In the genomic region with DNA sequence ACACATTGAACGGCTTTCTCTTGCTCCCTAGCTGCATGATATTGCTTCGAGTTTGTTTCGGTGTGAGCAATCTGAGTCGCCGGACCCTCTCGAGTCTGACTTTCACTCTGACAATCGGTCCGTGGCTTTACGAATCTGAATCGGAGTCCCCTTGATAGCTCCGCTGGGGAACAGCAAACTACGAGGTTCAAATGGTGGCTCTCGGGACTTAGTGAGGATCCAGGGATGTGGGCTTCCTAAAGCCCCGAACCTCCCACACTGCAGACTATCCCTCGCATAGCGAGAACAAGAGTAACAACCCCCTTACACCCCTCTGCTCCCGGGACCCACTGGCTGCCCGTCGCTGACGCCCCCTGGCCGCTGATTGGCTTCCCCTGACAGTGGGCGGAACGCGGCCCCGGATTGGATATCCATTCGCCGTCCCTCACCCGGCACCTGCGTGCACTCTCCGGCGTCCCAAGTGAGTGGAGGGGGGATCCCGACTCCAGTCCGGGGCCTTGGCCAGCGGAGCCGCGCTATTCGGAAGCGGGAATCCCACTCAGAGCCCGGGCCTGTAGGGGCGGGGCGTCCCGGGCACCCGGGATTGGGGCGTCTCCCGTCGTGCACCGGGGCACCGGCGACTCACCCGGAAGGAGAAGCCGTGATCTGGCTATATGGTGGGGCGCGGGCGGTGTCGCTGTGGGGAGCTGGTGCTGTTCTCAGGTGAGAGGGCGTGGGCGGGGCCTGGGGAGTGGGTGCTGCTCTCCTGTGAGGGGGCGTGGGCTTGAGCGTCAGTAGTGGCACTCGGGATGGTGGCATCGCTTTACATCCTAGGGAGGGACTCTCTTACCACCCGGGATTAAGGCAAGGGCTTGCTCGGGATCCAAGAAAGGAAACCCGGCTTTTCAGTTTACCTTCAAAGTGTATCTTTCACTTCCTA, we compare ENCODE assay signal across 8 cellular contexts. TPM values are rescaled to one million over a fixed set of nuclear protein-coding genes. Genes with fewer than 3 reads are reported as not detected.
DNase-seq lines count a peak whose midpoint lies in the region; ATAC-seq, FAIRE-seq and TF ChIP-seq lines count a peak whose summit lies in the region.

A gene with protein sequence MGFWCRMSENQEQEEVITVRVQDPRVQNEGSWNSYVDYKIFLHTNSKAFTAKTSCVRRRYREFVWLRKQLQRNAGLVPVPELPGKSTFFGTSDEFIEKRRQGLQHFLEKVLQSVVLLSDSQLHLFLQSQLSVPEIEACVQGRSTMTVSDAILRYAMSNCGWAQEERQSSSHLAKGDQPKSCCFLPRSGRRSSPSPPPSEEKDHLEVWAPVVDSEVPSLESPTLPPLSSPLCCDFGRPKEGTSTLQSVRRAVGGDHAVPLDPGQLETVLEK (plus strand): TSS at position 630 of the 919 bp plus-strand sequence. CDS start 4,278 bp downstream, outside the sequence.

- H3K27ac ChIP-seq in H1 (ENCODE audit: low read depth, low read length) (peak within 1 kb of the TSS; percentile 69), mesendoderm (ENCODE audit: low read depth, low read length) (peak within 1 kb of the TSS; percentile 88)

- TF ChIP-seq RAD21 in H1 (IDR thresholded peaks at IDR 0.05 in 1 of 2, conservative IDR thresholded peaks at IDR 0.05 in 1 of 2; ENCODE audit: low read depth in 2 of 2, low read length in 2 of 2), result no peak

- H3K18ac ChIP-seq in H1 (ENCODE audit: extremely low read depth, low read length), result peak within 1 kb of the TSS; percentile 48; the same call in 1 of the 2 replicates
- H3K18ac ChIP-seq in mesendoderm (ENCODE audit: low read length), result no peak within 1 kb of the TSS

- ATAC-seq in GM21381 (IDR thresholded peaks at IDR 0.05; ENCODE audit: unreplicated experiment), result peak; percentile 67

- H3K9ac ChIP-seq in H1 (replicated peaks in 1 of 4; ENCODE audit: extremely low read depth in 1 of 4, low read depth in 3 of 4, low read length in 3 of 4) (peak within 1 kb of the TSS; percentile 64 to 89 (median 75)), mesendoderm (ENCODE audit: low read length) (peak within 1 kb of the TSS; percentile 87)

- H2AFZ ChIP-seq in H1 (ENCODE audit: low read length), result peak within 1 kb of the TSS; percentile 98

- H3K4me3 ChIP-seq in H1 (ENCODE audit: extremely low read depth in 1 of 4, insufficient read depth in 2 of 4, low read depth in 3 of 4, low read length in 4 of 4) (peak within 1 kb of the TSS; percentile 82 to 95 (median 88)), mesendoderm (ENCODE audit: low read length) (peak within 1 kb of the TSS; percentile 85)

- H3K79me2 ChIP-seq in H1 (ENCODE audit: control insufficient read depth in 1 of 2, insufficient read depth in 2 of 2, low read length in 2 of 2) (peaks cover 4 to 42% of the 10 kb centered on the region in 2 experiments), mesendoderm (ENCODE audit: control insufficient read depth, insufficient read depth, low read length) (peaks cover 13% of the 10 kb centered on the region)

- H3K4me1 ChIP-seq in H1 (replicated peaks in 1 of 4; ENCODE audit: control insufficient read depth in 3 of 4, insufficient read depth in 4 of 4, low read length in 3 of 4) (no peaks in the 10 kb centered on the region; a peak in 1 of 7 replicates), mesendoderm (ENCODE audit: control insufficient read depth, low read depth, low read length) (no peaks in the 10 kb centered on the region)

- H4K8ac ChIP-seq in H1 (ENCODE audit: extremely low read depth, insufficient read depth, low read length), result peak within 1 kb of the TSS; percentile 86; the same call in 1 of the 2 replicates
- no peak within 1 kb of the TSS for H4K8ac ChIP-seq in mesendoderm (ENCODE audit: low read depth, low read length)

- H3K36me3 ChIP-seq in H1 (ENCODE audit: control insufficient read depth in 2 of 4, insufficient read depth in 4 of 4, low read length in 3 of 4) (no peaks in the 10 kb centered on the region), mesendoderm (ENCODE audit: control insufficient read depth, insufficient read depth, low read length) (no peaks in the 10 kb centered on the region)

- H3K4ac ChIP-seq in H1 (replicated peaks; ENCODE audit: insufficient read length, low read depth, low read length) (peak within 1 kb of the TSS; percentile 36), mesendoderm (ENCODE audit: low read depth, low read length) (no peak within 1 kb of the TSS)

- H3K56ac ChIP-seq in H1 (replicated peaks; ENCODE audit: insufficient read length, low read depth, low read length) (peak within 1 kb of the TSS; percentile 52), mesendoderm (ENCODE audit: low read length) (peak within 1 kb of the TSS; percentile 91)

- TF ChIP-seq CTCF in Calu3 (IDR thresholded peaks at IDR 0.05; ENCODE audit: unreplicated experiment), result no peak
- no peak for TF ChIP-seq CTCF in H1 (IDR thresholded peaks at IDR 0.05; ENCODE audit: control extremely low read depth in 1 of 3, insufficient read depth in 1 of 3, low read depth in 1 of 3, low read length in 3 of 3)

- 5% methylated on average over 64 of the region's 64 CpGs; no CpG with 5 or more reads in 1 of the 2 experiments for WGBS in H1 (ENCODE audit: extremely low coverage in 1 of 2, insufficient coverage in 1 of 2, insufficient read length in 1 of 2, insufficient replicate concordance in 2 of 2, low coverage in 1 of 2, low lambda C conversion rate in 2 of 2, missing lambda C conversion rate in 1 of 2), 2 experiments
- no CpG with 5 or more reads among the region's 64 CpGs for WGBS in mesendoderm (ENCODE audit: extremely low coverage, insufficient coverage, low lambda C conversion rate)

- CTCF ChIA-PET in Calu3 (lab: Charles Lee) (interaction anchor here (0.6 to 1.5 kb wide), 10 partner anchors 17 to 234 kb away, joined by 3 to 10 read pairs (median 3); no protein-coding TSS in a partner anchor), H1 (lab: Charles Lee; ENCODE audit: partially characterized antibody) (interaction anchor here (0.9 to 6.0 kb wide), 21 partner anchors 10 to 255 kb away, joined by 3 to 33 read pairs (median 3); no protein-coding TSS in a partner anchor)

- no peak within 1 kb of the TSS for H2BK20ac ChIP-seq in H1 (ENCODE audit: low read length)

- H3K23me2 ChIP-seq in H1 (ENCODE audit: low read depth, low read length), result peaks cover 10% of the 10 kb centered on the region

- peak in 1 of 2 experiments; percentile 41; a peak in 1 of 3 replicates for TF ChIP-seq POLR2A in H1 (IDR thresholded peaks at IDR 0.05; ENCODE audit: control extremely low read depth in 1 of 2, low read depth in 2 of 2, low read length in 2 of 2)

- H3K27me3 Mint-ChIP-seq in Calu3 (ENCODE audit: unreplicated experiment), result no peaks in the 10 kb centered on the region

- peak within 1 kb of the TSS; percentile 91 for H3K27ac Mint-ChIP-seq in Calu3 (ENCODE audit: unreplicated experiment)

- peaks cover 37% of the 10 kb centered on the region for H3K36me3 Mint-ChIP-seq in Calu3 (ENCODE audit: insufficient read depth, unreplicated experiment)

- no peak for FAIRE-seq in H1 (lab: Jason Lieb, UNC)

- H3K14ac ChIP-seq in H1 (ENCODE audit: insufficient read length), result no peak within 1 kb of the TSS

- intact Hi-C loops in Calu3 (cut with micrococcal nuclease; ENCODE audit: unreplicated experiment), result loop anchor here (5.0 kb wide), 1 partner anchor 60 kb away; a partner anchor contains a TSS

- no peaks in the 10 kb centered on the region for H3K79me1 ChIP-seq in H1 (ENCODE audit: low read depth, low read length)
- H3K79me1 ChIP-seq in mesendoderm (ENCODE audit: low read length), result peaks cover 9% of the 10 kb centered on the region

- peak within 1 kb of the TSS; percentile 95 for H3K4me3 Mint-ChIP-seq in Calu3 (ENCODE audit: low read depth, unreplicated experiment)

- H3K9me3 Mint-ChIP-seq in Calu3 (ENCODE audit: low read depth, unreplicated experiment), result no peaks in the 10 kb centered on the region

- H3K27me3 ChIP-seq in H1 (replicated peaks in 1 of 4; ENCODE audit: control insufficient read depth in 3 of 4, extremely low read depth in 1 of 4, insufficient read depth in 3 of 4, low read length in 3 of 4) (no peaks in the 10 kb centered on the region), mesendoderm (ENCODE audit: insufficient read depth, low read length, poor library complexity) (no peaks in the 10 kb centered on the region)

- H2BK15ac ChIP-seq in H1 (ENCODE audit: low read length) (peak within 1 kb of the TSS; percentile 81; the same call in 1 of the 2 replicates), mesendoderm (replicated peaks; ENCODE audit: low read depth) (no peak within 1 kb of the TSS)

- TF ChIP-seq EP300 in H1 (IDR thresholded peaks at IDR 0.05; ENCODE audit: borderline replicate concordance in 1 of 2, low read depth in 2 of 2, low read length in 2 of 2), result no peak

- peak within 1 kb of the TSS; percentile 83; the same call in 1 of the 2 replicates for H2BK5ac ChIP-seq in H1 (ENCODE audit: low read depth, low read length)
- no peak within 1 kb of the TSS for H2BK5ac ChIP-seq in mesendoderm (ENCODE audit: low read length)

- no peak within 1 kb of the TSS for H2AK5ac ChIP-seq in H1 (ENCODE audit: low read depth, low read length)
- H2AK5ac ChIP-seq in mesendoderm (ENCODE audit: low read length), result no peak within 1 kb of the TSS

- H3K23ac ChIP-seq in H1 (ENCODE audit: insufficient read length) (no peak within 1 kb of the TSS), mesendoderm (ENCODE audit: low read length) (no peak within 1 kb of the TSS)

- H2BK12ac ChIP-seq in H1 (ENCODE audit: low read depth, low read length), result no peak within 1 kb of the TSS

- peak within 1 kb of the TSS; percentile 80 for H4K5ac ChIP-seq in H1 (ENCODE audit: insufficient read length, low read depth, low read length)
- H4K5ac ChIP-seq in mesendoderm (ENCODE audit: low read length), result peak within 1 kb of the TSS; percentile 27

- H3K9me3 ChIP-seq in H1 (ENCODE audit: insufficient read depth in 2 of 2, low read depth in 1 of 2, low read length in 1 of 2), result no peaks in the 10 kb centered on the region

- H4K91ac ChIP-seq in H1 (replicated peaks; ENCODE audit: insufficient read length, low read length), result no peak within 1 kb of the TSS

- no peak within 1 kb of the TSS for H2BK120ac ChIP-seq in H1 (replicated peaks; ENCODE audit: low read depth, low read length)
- no peak within 1 kb of the TSS for H2BK120ac ChIP-seq in mesendoderm (ENCODE audit: low read depth, low read length)

- POLR2A ChIA-PET in H1 (lab: Charles Lee; ENCODE audit: partially characterized antibody), result interaction anchor here (0.9 to 4.6 kb wide), 19 partner anchors 9 to 165 kb away, joined by 3 to 36 read pairs (median 5); a partner anchor contains a TSS

- H4K20me1 ChIP-seq in H1 (replicated peaks in 1 of 2; ENCODE audit: control insufficient read depth in 1 of 2, insufficient read depth in 2 of 2, low read length in 2 of 2), result peaks cover under 1 to 2% of the 10 kb centered on the region in 2 experiments

- peaks cover 31% of the 10 kb centered on the region for H3K4me1 Mint-ChIP-seq in Calu3 (ENCODE audit: low read depth, unreplicated experiment)

- DNase-seq in Calu3 (peak; percentile 99), HUDEP-2 (lab: John Stamatoyannopoulos, UW; ENCODE audit: unreplicated experiment in 76 of 76) (peak in 73 of 76 experiments; percentile 23 to 92 (median 72)), NOMO-1 treated with dmso at 0.1 percent for 144 hours (lab: John Stamatoyannopoulos, UW; ENCODE audit: unreplicated experiment) (peak; percentile 78), H1 (ENCODE audit: low read depth in 1 of 2, low spot score in 2 of 2) (peak; percentile 61 to 96), mesendoderm (peak; percentile 96)
- peak; percentile 81 to 91 (median 86) for DNase-seq in activated CD8-positive, alpha-beta memory T cell treated with anti-CD3 and anti-CD28 coated beads for 48 hours (ENCODE audit: low read depth in 2 of 3, low spot score in 2 of 3)
- peak; percentile 76 for DNase-seq in stimulated activated CD8-positive, alpha-beta memory T cell treated with anti-CD3 and anti-CD28 coated beads, Interleukin-15, amount 100 ng/mL, for 24 hours (ENCODE audit: low read depth)

- TSS peak; percentile 91 for BruUV-seq in Calu3 (replicated peaks; lab: Mats Ljungman, UMichigan)

- H3K4me2 ChIP-seq in H1 (ENCODE audit: insufficient read depth in 1 of 2, low read depth in 2 of 2, low read length in 2 of 2), result peak within 1 kb of the TSS; percentile 87 to 91
- peak within 1 kb of the TSS; percentile 99 for H3K4me2 ChIP-seq in mesendoderm (ENCODE audit: low read length)

RNA-seq across cellular contexts. Expression of the gene that starts here (rescaled TPM):
- total RNA-seq in Calu3 (2022), result 29.4 and 37.1 TPM in 2 replicates
- total RNA-seq in H1 (2021; fragmentation: NEBNext Ultra II Directional; extraction: Animal tissue kit (Norgen Biotek cat#: 25700)), result 20.9 and 21.1 TPM in 2 replicates
- polyA plus RNA-seq in H1 (2011; rRNA removed), result 16.3 and 21.4 TPM in 2 replicates
- 18.8 TPM for polyA plus RNA-seq in H1 (2011; cell fraction: cytosol; rRNA removed)
- 14.8 TPM for polyA plus RNA-seq in H1 (2011; cell fraction: nucleus; rRNA removed)
- polyA plus RNA-seq in H1 (2012, experiment 1 of 2), result 19.2 to 22.5 TPM (median 21.5 TPM) in 4 replicates
- polyA plus RNA-seq in H1 (2012, experiment 2 of 2), result 27.4 TPM
- polyA plus RNA-seq in H1 (2013, experiment 1 of 2), result 11.7 TPM
- polyA plus RNA-seq in H1 (2013, experiment 2 of 2), result 11.8 TPM
- polyA minus RNA-seq in H1 (2011; rRNA and poly(A)+ RNA removed), result 22.9 and 30.3 TPM in 2 replicates
- 14.1 TPM for polyA minus RNA-seq in H1 (2011; cell fraction: cytosol; rRNA and poly(A)+ RNA removed)
- polyA minus RNA-seq in H1 (2011; cell fraction: nucleus; rRNA and poly(A)+ RNA removed), result 10.5 TPM
- polyA plus RNA-seq in mesendoderm (2013, experiment 1 of 2), result 10.0 TPM
- 10.2 TPM for polyA plus RNA-seq in mesendoderm (2013, experiment 2 of 2)

Comparison
In these comparisons a context has a peak if more than half of its experiments do, and no peak if none do; other contexts are left out.
1. Peak in every context shown above with its lines: DNase-seq, ATAC-seq, H3K4me3 ChIP-seq and H3K27ac ChIP-seq.